22 cellular contexts compared by ENCODE assay signal in genomic region chr14:94103554-94104165, GRCh38. TPM values are rescaled to one million over a fixed set of nuclear protein-coding genes. Genes with fewer than 3 reads are reported as not detected.
"Had no signal": no experiment of that assay in that cellular context is flagged by ENCODE, and none has a peak within 500 bp of the region (broad histone marks: within the 10 kb centered on the region; RNA-seq: fewer than 3 reads in every experiment).

No MANE protein-coding gene starts in this region.

- H3K27ac ChIP-seq: epithelial cell of prostate, heart left ventricle, ovary, prostate gland, right atrium auricular region, suprapubic skin, uterus, VCaP had no signal

- H3K27ac Mint-ChIP-seq: activated CD4-positive, alpha-beta memory T cell treated with anti-CD3 and anti-CD28 coated beads, Interleukin-2, amount 10 ng/mL, durations not matched to agents 7 days and 5 days; activated CD4-positive, alpha-beta T cell treated with anti-CD3 and anti-CD28 coated beads, Interleukin-2, amount 10 ng/mL, durations not matched to agents 24 days and 14 days; activated naive CD4-positive, alpha-beta T cell treated with anti-CD3 and anti-CD28 coated beads, Interleukin-2, amount 10 ng/mL, durations not matched to agents 7 days and 5 days; activated T-cell treated with anti-CD3 and anti-CD28 coated beads, Interleukin-2, amount 50 U/mL, for 72 hours; stimulated activated effector memory CD8-positive, alpha-beta T cell treated with anti-CD3 and anti-CD28 coated beads, Interleukin-12 subunit alpha, Interleukin-12 subunit beta, amount 100 ng/mL, for 72 hours; T-cell; T-helper 2 cell treated with Interferon-gamma antibody and Interleukin-4, amounts not matched to agents 5 μg/mL and 100 μg/mL, for 36 hours had no signal

- H3K4me3 Mint-ChIP-seq: activated CD4-positive, alpha-beta memory T cell treated with anti-CD3 and anti-CD28 coated beads, Interleukin-2, amount 10 ng/mL, durations not matched to agents 7 days and 5 days; activated CD4-positive, alpha-beta T cell treated with anti-CD3 and anti-CD28 coated beads, Interleukin-2, amount 10 ng/mL, durations not matched to agents 24 days and 14 days; activated naive CD4-positive, alpha-beta T cell treated with anti-CD3 and anti-CD28 coated beads, Interleukin-2, amount 10 ng/mL, durations not matched to agents 7 days and 5 days; activated T-cell treated with anti-CD3 and anti-CD28 coated beads, Interleukin-2, amount 50 U/mL, for 72 hours; naive thymus-derived CD8-positive, alpha-beta T cell; stimulated activated effector memory CD8-positive, alpha-beta T cell treated with anti-CD3 and anti-CD28 coated beads, Interleukin-12 subunit alpha, Interleukin-12 subunit beta, amount 100 ng/mL, for 72 hours; stimulated activated naive CD8-positive, alpha-beta T cell treated with anti-CD3 and anti-CD28 coated beads, Interleukin-15, amount 100 ng/mL, for 72 hours; T-cell; T-helper 2 cell treated with Interferon-gamma antibody and Interleukin-4, amounts not matched to agents 5 μg/mL and 100 μg/mL, for 36 hours had no signal

- H3K4me3 ChIP-seq: heart left ventricle, ovary, prostate gland, right atrium auricular region, suprapubic skin, uterus had no signal

- H3K9me3 Mint-ChIP-seq: activated CD4-positive, alpha-beta memory T cell treated with anti-CD3 and anti-CD28 coated beads, Interleukin-2, amount 10 ng/mL, durations not matched to agents 7 days and 5 days; activated naive CD4-positive, alpha-beta T cell treated with anti-CD3 and anti-CD28 coated beads, Interleukin-2, amount 10 ng/mL, durations not matched to agents 7 days and 5 days; activated T-cell treated with anti-CD3 and anti-CD28 coated beads, Interleukin-2, amount 50 U/mL, for 72 hours; naive thymus-derived CD8-positive, alpha-beta T cell; stimulated activated effector memory CD8-positive, alpha-beta T cell treated with anti-CD3 and anti-CD28 coated beads, Interleukin-12 subunit alpha, Interleukin-12 subunit beta, amount 100 ng/mL, for 72 hours; stimulated activated naive CD8-positive, alpha-beta T cell treated with anti-CD3 and anti-CD28 coated beads, Interleukin-15, amount 100 ng/mL, for 72 hours; T-cell; T-helper 2 cell treated with Interferon-gamma antibody and Interleukin-4, amounts not matched to agents 5 μg/mL and 100 μg/mL, for 36 hours had no signal

- H3K4me1 ChIP-seq: heart left ventricle, prostate gland, right atrium auricular region, uterus had no signal

- H3K36me3 ChIP-seq: heart left ventricle, ovary, prostate gland, right atrium auricular region, suprapubic skin, uterus had no signal

- H3K36me3 Mint-ChIP-seq: activated naive CD4-positive, alpha-beta T cell treated with anti-CD3 and anti-CD28 coated beads, Interleukin-2, amount 10 ng/mL, durations not matched to agents 7 days and 5 days; stimulated activated effector memory CD8-positive, alpha-beta T cell treated with anti-CD3 and anti-CD28 coated beads, Interleukin-12 subunit alpha, Interleukin-12 subunit beta, amount 100 ng/mL, for 72 hours; T-cell had no signal

- H3K27me3 ChIP-seq: heart left ventricle, ovary, right atrium auricular region, suprapubic skin, uterus had no signal

- DNase-seq: activated CD4-positive, alpha-beta memory T cell treated with anti-CD3 and anti-CD28 coated beads, Interleukin-2, amount 10 ng/mL, durations not matched to agents 7 days and 5 days; activated CD4-positive, alpha-beta T cell treated with anti-CD3 and anti-CD28 coated beads, Interleukin-2, amount 10 ng/mL, durations not matched to agents 24 days and 14 days; activated effector memory CD4-positive, alpha-beta T cell treated with Interleukin-2 at 50 U/mL for 16 hours; activated naive CD4-positive, alpha-beta T cell treated with anti-CD3 and anti-CD28 coated beads, Interleukin-2, amount 10 ng/mL, durations not matched to agents 7 days and 5 days; activated T-cell treated with anti-CD3 and anti-CD28 coated beads, Interleukin-2, amount 50 U/mL, for 72 hours; heart left ventricle; left cardiac atrium; naive thymus-derived CD8-positive, alpha-beta T cell; stimulated activated CD4-positive, alpha-beta T cell treated with anti-CD3 and anti-CD28 coated beads, Interleukin-1b, Interleukin-23, amount 100 ng/mL, for 48 hours; stimulated activated naive CD8-positive, alpha-beta T cell treated with anti-CD3 and anti-CD28 coated beads, Interleukin-15, amount 100 ng/mL, for 72 hours; T-cell; trophoblast cell; uterus had no signal

- ATAC-seq: activated CD4-positive, CD25-positive, alpha-beta regulatory T cell treated with anti-CD3 and anti-CD28 coated beads, Interleukin-2, amount 50 U/mL, for 24 hours; activated T-cell treated with anti-CD3 and anti-CD28 coated beads, Interleukin-2, amount 50 U/mL, for 72 hours; heart left ventricle; left cardiac atrium; naive thymus-derived CD8-positive, alpha-beta T cell; stimulated activated effector memory CD8-positive, alpha-beta T cell treated with anti-CD3 and anti-CD28 coated beads, Interleukin-12 subunit alpha, Interleukin-12 subunit beta, amount 100 ng/mL, for 72 hours; stimulated activated naive CD8-positive, alpha-beta T cell treated with anti-CD3 and anti-CD28 coated beads, Interleukin-15, amount 100 ng/mL, for 72 hours; T-cell had no signal

- H3K9me3 ChIP-seq: heart left ventricle, ovary, prostate gland, right atrium auricular region, suprapubic skin, uterus had no signal

- H3K4me1 Mint-ChIP-seq: activated CD4-positive, alpha-beta memory T cell treated with anti-CD3 and anti-CD28 coated beads, Interleukin-2, amount 10 ng/mL, durations not matched to agents 7 days and 5 days; activated CD4-positive, alpha-beta T cell treated with anti-CD3 and anti-CD28 coated beads, Interleukin-2, amount 10 ng/mL, durations not matched to agents 24 days and 14 days; activated naive CD4-positive, alpha-beta T cell treated with anti-CD3 and anti-CD28 coated beads, Interleukin-2, amount 10 ng/mL, durations not matched to agents 7 days and 5 days; stimulated activated effector memory CD8-positive, alpha-beta T cell treated with anti-CD3 and anti-CD28 coated beads, Interleukin-12 subunit alpha, Interleukin-12 subunit beta, amount 100 ng/mL, for 72 hours; stimulated activated naive CD8-positive, alpha-beta T cell treated with anti-CD3 and anti-CD28 coated beads, Interleukin-15, amount 100 ng/mL, for 72 hours; T-cell had no signal

- H3K27me3 Mint-ChIP-seq: activated CD4-positive, alpha-beta memory T cell treated with anti-CD3 and anti-CD28 coated beads, Interleukin-2, amount 10 ng/mL, durations not matched to agents 7 days and 5 days; activated CD4-positive, alpha-beta T cell treated with anti-CD3 and anti-CD28 coated beads, Interleukin-2, amount 10 ng/mL, durations not matched to agents 24 days and 14 days; activated naive CD4-positive, alpha-beta T cell treated with anti-CD3 and anti-CD28 coated beads, Interleukin-2, amount 10 ng/mL, durations not matched to agents 7 days and 5 days; naive thymus-derived CD8-positive, alpha-beta T cell; stimulated activated naive CD8-positive, alpha-beta T cell treated with anti-CD3 and anti-CD28 coated beads, Interleukin-15, amount 100 ng/mL, for 72 hours; T-cell had no signal

RNA-seq across cellular contexts. Expression of gene IFI27, which starts 6.9 kb away (rescaled TPM):
- polyA plus RNA-seq: naive thymus-derived CD8-positive, alpha-beta T cell had no signal
